ENCODE assay signal across 31 cellular contexts in genomic region chr17:83002118-83002805, GRCh38.
"Had no signal": no experiment of that assay in that cellular context is flagged by ENCODE, and none has a peak within 500 bp of the region (broad histone marks: within the 10 kb centered on the region; RNA-seq: fewer than 3 reads in every experiment).

No MANE protein-coding gene starts in this region.

- H3K27ac ChIP-seq: adrenal gland, body of pancreas, cardiac muscle cell, foreskin keratinocyte, heart right ventricle, lower lobe of right lung, neutrophil, pancreas, prostate gland, skin epidermis, testis, transverse colon had no signal

- H3K27me3 ChIP-seq: adrenal gland, body of pancreas, cardiac muscle cell, heart right ventricle, neutrophil, pancreas, testis, transverse colon had no signal

- H3K4me3 ChIP-seq: adrenal gland, body of pancreas, cardiac muscle cell, heart right ventricle, lower lobe of right lung, mucosa of descending colon, pancreas, prostate gland, skin epidermis, testis, transverse colon had no signal

- H3K36me3 ChIP-seq: cardiac muscle cell, lower lobe of right lung, pancreas, prostate gland, transverse colon had no signal

- H3K9me3 ChIP-seq: adrenal gland, body of pancreas, lower lobe of right lung, neutrophil, pancreas, prostate gland, testis, transverse colon had no signal

- FAIRE-seq: pancreas had no signal

- DNase-seq: activated CD4-positive, alpha-beta T cell treated with anti-CD3 and anti-CD28 coated beads for 1 hour; activated CD8-positive, alpha-beta T cell treated with anti-CD3 and anti-CD28 coated beads, Interleukin-2, amount 10 ng/mL, durations not matched to agents 7 days and 5 days; activated effector memory CD4-positive, alpha-beta T cell treated with Interleukin-2 at 50 U/mL for 16 hours; activated naive CD4-positive, alpha-beta T cell treated with Interleukin-2 at 50 U/mL for 16 hours; activated naive CD8-positive, alpha-beta T cell treated with anti-CD3 and anti-CD28 coated beads for 36 hours; adrenal gland; aorta; body of pancreas; cerebellar nuclear complex; cortex of kidney; foreskin keratinocyte; heart right ventricle; kidney glomerular epithelial cell; lower lobe of right lung; mesenchymal stem cell; mucosa of descending colon; pancreas; retina; stimulated activated CD4-positive, alpha-beta T cell treated with anti-CD3 and anti-CD28 coated beads, Interleukin-12 subunit alpha, Interleukin-12 subunit beta, amount 100 ng/mL, for 4 hours; stimulated activated CD4-positive, alpha-beta T cell treated with anti-CD3 and anti-CD28 coated beads, Interleukin-4, amount 100 ng/mL, for 1 hour; stimulated activated naive CD8-positive, alpha-beta T cell treated with anti-CD3 and anti-CD28 coated beads, Interleukin-15, Interleukin-2, amounts not matched to agents 100 U/mL and 50 U/mL, for 24 hours; T-helper 2 cell; testis; transverse colon had no signal

- H3K4me1 ChIP-seq: adrenal gland, body of pancreas, foreskin keratinocyte, lower lobe of right lung, pancreas, prostate gland, testis, transverse colon had no signal

- ATAC-seq: activated CD8-positive, alpha-beta T cell treated with anti-CD3 and anti-CD28 coated beads, Interleukin-2, amount 10 ng/mL, durations not matched to agents 7 days and 5 days; body of pancreas; esophagus mucosa; foreskin keratinocyte; left lobe of liver; lower lobe of right lung; mucosa of descending colon; pancreas; sciatic nerve; stimulated activated naive CD8-positive, alpha-beta T cell treated with anti-CD3 and anti-CD28 coated beads, Interleukin-15, Interleukin-2, amounts not matched to agents 100 U/mL and 50 U/mL, for 24 hours had no signal
